In the genomic region with DNA sequence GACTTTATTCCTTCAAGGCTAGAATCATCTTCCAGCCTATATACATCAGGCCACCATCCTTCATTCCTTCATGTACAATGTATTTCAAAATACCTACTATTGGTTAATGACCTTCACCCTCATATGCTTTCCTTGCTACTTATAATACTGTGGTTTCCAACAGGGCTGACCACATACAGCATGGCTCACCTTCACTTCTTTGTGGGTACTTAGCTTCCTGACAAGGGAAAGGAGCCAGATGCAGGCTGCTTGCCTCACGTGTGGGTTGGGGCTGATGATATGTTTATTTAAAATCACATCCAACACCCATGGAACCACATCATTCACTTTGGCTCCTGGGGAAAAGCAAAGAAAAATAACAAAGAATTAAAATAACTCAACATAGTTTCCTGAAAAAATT, we compare ENCODE assay signal across 22 cellular contexts.
"Had no signal": no experiment of that assay in that cellular context is flagged by ENCODE, and none has a peak within 500 bp of the region (broad histone marks: within the 10 kb centered on the region; RNA-seq: fewer than 3 reads in every experiment).

No MANE protein-coding gene starts in this region.

- H3K4me1 Mint-ChIP-seq: IgD-negative memory B cell had no signal

- FAIRE-seq: HTR-8/SVneo, K562 had no signal

- H3K9me3 ChIP-seq: SK-N-SH had no signal

- H3K4me2 ChIP-seq: KMS-11, SK-N-SH had no signal

- ATAC-seq: K562 had no signal

- H3K27me3 Mint-ChIP-seq: IgD-negative memory B cell had no signal

- DNase-seq: Kasumi-1, MV-4-11, NCI-H1048, NCI-H1105, NCI-H1417, NCI-H1436 treated with DMSO at 0.1 percent for 48 hours, NCI-H1694, NCI-H187 treated with DMSO at 0.1 percent for 48 hours, NCI-H2029 treated with DMSO at 0.1 percent for 48 hours, NCI-H2107, NCI-H2227 treated with DMSO at 0.1 percent for 48 hours, NCI-H510A, NCI-H524 treated with DMSO at 0.1 percent for 48 hours, NCI-H748 treated with DMSO at 0.1 percent for 48 hours, Right ventricle myocardium superior, RPMI8226, SK-N-SH had no signal

- H3K9ac ChIP-seq: KMS-11, SK-N-SH had no signal

- H3K27ac Mint-ChIP-seq: IgD-negative memory B cell had no signal

- H3K9me3 Mint-ChIP-seq: IgD-negative memory B cell had no signal

- H3K27ac ChIP-seq: HL-60, KMS-11 had no signal

- H3K4me3 ChIP-seq: K562 had no signal

- H3K4me3 Mint-ChIP-seq: IgD-negative memory B cell had no signal
